Comparison of ENCODE assay signal across 1 cellular context in genomic region chr9:126705311-126705766, GRCh38.
TF ChIP-seq lines count a peak whose summit lies in the region.

No MANE protein-coding gene starts in this region.

TF ChIP-seq in HepG2, 621 proteins besides CTCF, POLR2A, EP300 and RAD21 (continued from another document):
- TF ChIP-seq FOXC1 (CRISPR knock-in tag; IDR thresholded peaks at IDR 0.05; ENCODE audit: borderline replicate concordance) (0 out of 2 replicates have a peak, but pooled peaks have one; percentile 32), HMGXB4 (CRISPR knock-in tag; IDR thresholded peaks at IDR 0.05; ENCODE audit: borderline replicate concordance in 1 of 2, low read depth in 1 of 2) (peak in 1 of 2 experiments; percentile 40; a peak in 2 of 4 replicates), NFAT5 (CRISPR knock-in tag; IDR thresholded peaks at IDR 0.05) (0 out of 2 replicates have a peak, but pooled peaks have one; percentile 26), FOXP1 (IDR thresholded peaks at IDR 0.05) (no peak), FOXP1 (CRISPR knock-in tag; IDR thresholded peaks at IDR 0.05) (no peak), MTA3 (CRISPR knock-in tag; IDR thresholded peaks at IDR 0.05) (no peak), ZNF687 (CRISPR knock-in tag; IDR thresholded peaks at IDR 0.05) (peak; percentile 75), PPARG (CRISPR knock-in tag; conservative IDR thresholded peaks at IDR 0.05) (no peak), ARID4A (CRISPR knock-in tag; IDR thresholded peaks at IDR 0.05; ENCODE audit: borderline replicate concordance) (peak; percentile 48; the same call in 1 of the 2 replicates), JUND (CRISPR knock-in tag; IDR thresholded peaks at IDR 0.05) (0 out of 2 replicates have a peak, but pooled peaks have one; percentile 37), XRCC5 (optimal IDR thresholded peaks at IDR 0.05; ENCODE audit: low read length) (peak; percentile 67), ZNF580 (CRISPR knock-in tag; IDR thresholded peaks at IDR 0.05; ENCODE audit: borderline replicate concordance, low read depth) (0 out of 2 replicates have a peak, but pooled peaks have one; percentile 33), ZNF350 (CRISPR knock-in tag; IDR thresholded peaks at IDR 0.05; ENCODE audit: borderline replicate concordance, low read depth) (0 out of 2 replicates have a peak, but pooled peaks have one; percentile 27)
